Comparison of ENCODE assay signal across 22 cellular contexts in the genomic region with DNA sequence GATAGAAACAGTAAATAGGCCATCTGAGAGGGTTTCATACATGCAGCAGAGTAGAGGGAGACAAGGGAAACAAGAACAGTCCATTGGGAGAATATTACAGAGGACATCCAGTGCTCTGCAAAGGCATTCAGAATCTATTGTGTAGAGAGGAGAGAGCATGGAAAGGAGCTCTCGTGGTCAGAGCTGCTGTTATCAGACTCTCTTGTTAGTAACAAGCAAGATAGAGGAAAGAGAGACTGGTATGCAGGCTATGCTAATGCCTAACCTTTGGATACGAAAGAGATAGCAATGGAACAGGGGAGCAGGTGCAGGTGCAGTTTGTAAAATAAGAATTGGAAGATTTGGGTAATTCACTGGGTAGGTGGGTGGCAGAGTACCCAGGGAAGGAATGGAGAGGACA.
"Had no signal": no experiment of that assay in that cellular context is flagged by ENCODE, and none has a peak within 500 bp of the region (broad histone marks: within the 10 kb centered on the region; RNA-seq: fewer than 3 reads in every experiment).

No MANE protein-coding gene starts in this region.

- H3K36me3 ChIP-seq: MG63, SJSA1 had no signal

- ATAC-seq: HepG2 had no signal

- H3K4me3 ChIP-seq: MG63, SJSA1, SK-N-MC had no signal

- H3K9me3 ChIP-seq: MG63 had no signal

- H3K27ac ChIP-seq: SJSA1, SK-N-MC had no signal

- DNase-seq: IMR-90, Karpas-422, KG1, MG63, NCI-H1092, NCI-H1105 treated with DMSO at 0.1 percent for 48 hours, NCI-H1417 treated with DMSO at 0.1 percent for 48 hours, NCI-H146, NCI-H1694 treated with DMSO at 0.1 percent for 48 hours, NCI-H1930, NCI-H2081, NCI-H2107, NCI-H2227 treated with DMSO at 0.1 percent for 48 hours, NCI-H524, NCI-H526 treated with DMSO at 0.1 percent for 48 hours, NCI-H748 treated with DMSO at 0.1 percent for 48 hours, Right ventricle myocardium superior, RPMI8226, SIG-M5 had no signal

- H3K27me3 ChIP-seq: MG63, SJSA1 had no signal

- H3K4me1 ChIP-seq: SJSA1 had no signal
